Comparison of ENCODE assay signal across 15 cellular contexts in genomic region chr11:108663154-108663877, GRCh38. TPM values are rescaled to one million over a fixed set of nuclear protein-coding genes. Genes with fewer than 3 reads are reported as not detected.
DNase-seq lines count a peak whose midpoint lies in the region; ATAC-seq and TF ChIP-seq lines count a peak whose summit lies in the region.
"Had no signal": no experiment of that assay in that cellular context is flagged by ENCODE, and none has a peak within 500 bp of the region (broad histone marks: within the 10 kb centered on the region; RNA-seq: fewer than 3 reads in every experiment).

No MANE protein-coding gene starts in this region.

- H3K27ac Mint-ChIP-seq in stimulated activated memory B cell treated with anti-CD40 and anti-IgM and Interleukin-4, amounts not matched to agents 10 μg/mL and 1 μg/mL and 100 μg/mL, for 72 hours = no peak overlapping the region

- H3K27me3 Mint-ChIP-seq in stimulated activated memory B cell treated with anti-CD40 and anti-IgM and Interleukin-4, amounts not matched to agents 10 μg/mL and 1 μg/mL and 100 μg/mL, for 72 hours = no peaks in the 10 kb centered on the region

- H3K27ac ChIP-seq in heart right ventricle = no peak overlapping the region
- H3K27ac ChIP-seq: foreskin keratinocyte had no signal

- ATAC-seq in GM18861 (IDR thresholded peaks at IDR 0.05; ENCODE audit: unreplicated experiment) = peak; percentile 66
- peak; percentile 32 for ATAC-seq in GM21529 (IDR thresholded peaks at IDR 0.05; ENCODE audit: unreplicated experiment)
- peak; percentile 55 for ATAC-seq in HG03175 (IDR thresholded peaks at IDR 0.05; ENCODE audit: unreplicated experiment)
- ATAC-seq in stimulated activated memory B cell treated with anti-CD40 and anti-IgM and Interleukin-4, amounts not matched to agents 10 μg/mL and 1 μg/mL and 100 μg/mL, for 72 hours = no peak
- no peak for ATAC-seq in heart right ventricle
- ATAC-seq: foreskin keratinocyte, left ventricle myocardium superior had no signal

- no peak overlapping the region for H3K4me3 Mint-ChIP-seq in stimulated activated memory B cell treated with anti-CD40 and anti-IgM and Interleukin-4, amounts not matched to agents 10 μg/mL and 1 μg/mL and 100 μg/mL, for 72 hours

- H3K27me3 ChIP-seq in heart right ventricle = peaks cover 0 to 5% (median 0%) of the 10 kb centered on the region in 7 donors
- H3K27me3 ChIP-seq: foreskin keratinocyte had no signal

- H3K9me3 ChIP-seq in heart right ventricle = no peaks in the 10 kb centered on the region

- TF ChIP-seq CTCF in heart right ventricle (IDR thresholded peaks at IDR 0.05) = no peak

- WGBS in heart right ventricle, 2 donors = 83 to 84% methylated on average over 5 of the region's 5 CpGs

- intact Hi-C loops in heart right ventricle (cut with DNase I) = loop anchor here in 2 of 10 donors (5.0 to 10.0 kb wide), 4 partner anchors 169 to 659 kb away; partner anchors contain the start of genes ACAT1 (in 1 of the 2), C11orf65 (in 1 of the 2), CUL5 (in 1 of the 2) and POGLUT3 (in 1 of the 2)

- no peak overlapping the region for H3K4me3 ChIP-seq in heart right ventricle

- peaks cover 7 to 36% (median 30%) of the 10 kb centered on the region in 9 donors for H3K4me1 ChIP-seq in heart right ventricle

- H3K4me1 Mint-ChIP-seq in stimulated activated memory B cell treated with anti-CD40 and anti-IgM and Interleukin-4, amounts not matched to agents 10 μg/mL and 1 μg/mL and 100 μg/mL, for 72 hours = peaks cover 35% of the 10 kb centered on the region

- peaks cover 0 to 15% (median 0%) of the 10 kb centered on the region in 9 donors for H3K36me3 ChIP-seq in heart right ventricle

- H3K36me3 Mint-ChIP-seq in stimulated activated memory B cell treated with anti-CD40 and anti-IgM and Interleukin-4, amounts not matched to agents 10 μg/mL and 1 μg/mL and 100 μg/mL, for 72 hours = peaks cover 13% of the 10 kb centered on the region

- no peaks in the 10 kb centered on the region for H3K9me3 Mint-ChIP-seq in stimulated activated memory B cell treated with anti-CD40 and anti-IgM and Interleukin-4, amounts not matched to agents 10 μg/mL and 1 μg/mL and 100 μg/mL, for 72 hours
- H3K9me3 Mint-ChIP-seq: activated naive CD4-positive, alpha-beta T cell treated with anti-CD3 and anti-CD28 coated beads for 36 hours had no signal

- DNase-seq in germinal center (ENCODE audit: low spot score) = peak; percentile 11
- no peak for DNase-seq in islet precursor cell
- no peak for DNase-seq in EL
- DNase-seq in heart right ventricle = no peak
- DNase-seq: activated CD4-positive, alpha-beta T cell treated with anti-CD3 and anti-CD28 coated beads, Interleukin-2, amount 50 U/mL, for 1 hour; activated naive CD4-positive, alpha-beta T cell treated with anti-CD3 and anti-CD28 coated beads for 36 hours; Calu3; foreskin keratinocyte; KBM-7; left ventricle myocardium superior; NCI-H345 had no signal

RNA-seq across cellular contexts. Expression of gene DDX10, which starts 1.6 kb away (rescaled TPM):
- 10 to 100 TPM in 9 of 10 donors, 1 to 10 TPM in 1; 9.3 to 15.3 (median 11.5) TPM for total RNA-seq in heart right ventricle
- polyA plus RNA-seq in heart right ventricle = 10 to 100 TPM; 11.4 to 13.6 TPM

Comparison
In these comparisons a context has a peak if more than half of its experiments do, and no peak if none do; other contexts are left out.
1. ATAC-seq: peak in GM18861 (single experiment), GM21529 (single experiment) and HG03175 (single experiment); none in stimulated activated memory B cell treated with anti-CD40 and anti-IgM and Interleukin-4, amounts not matched to agents 10 μg/mL and 1 μg/mL and 100 μg/mL, for 72 hours (single experiment) and heart right ventricle (0 of 8).